20 cellular contexts compared by ENCODE assay signal in the genomic region with DNA sequence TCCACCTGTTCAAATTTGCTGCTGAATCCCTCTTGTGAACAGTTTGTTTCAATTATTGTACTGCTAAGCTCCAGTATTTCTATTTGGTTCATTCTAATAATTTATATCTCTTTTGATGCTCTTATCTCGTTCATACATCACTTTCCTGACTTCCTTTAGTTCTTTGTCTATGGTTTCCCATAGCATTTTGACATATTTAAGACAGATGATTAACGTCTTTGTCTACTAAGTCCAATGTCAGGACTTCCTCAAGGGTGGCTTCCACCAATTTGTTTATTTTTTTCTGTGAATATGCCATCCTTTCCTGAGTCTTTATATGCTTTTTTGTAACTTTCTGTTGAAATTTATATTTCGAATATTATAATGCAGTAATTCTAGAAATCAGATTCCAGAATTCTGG. TPM values are rescaled to one million over a fixed set of nuclear protein-coding genes. Genes with fewer than 3 reads are reported as not detected.
DNase-seq lines count a peak whose midpoint lies in the region; ATAC-seq and FAIRE-seq lines count a peak whose summit lies in the region.
"Had no signal": no experiment of that assay in that cellular context is flagged by ENCODE, and none has a peak within 500 bp of the region (broad histone marks: within the 10 kb centered on the region; RNA-seq: fewer than 3 reads in every experiment).

No MANE protein-coding gene starts in this region.

- no peak overlapping the region for H3K27ac ChIP-seq in aorta (ENCODE audit: low read depth in 1 of 2, low read length in 2 of 2)
- H3K27ac ChIP-seq: 22Rv1, BLaER1, C4-2B had no signal

- ATAC-seq in HG03045 (IDR thresholded peaks at IDR 0.05; ENCODE audit: unreplicated experiment) (no peak), aorta (ENCODE audit: low FRiP score) (no peak)
- ATAC-seq: CD8-positive, alpha-beta T cell; GM23338; HCT116 had no signal

- 90 to 94% methylated on average over 3 of the region's 3 CpGs for WGBS in aorta, 2 donors

- no peaks in the 10 kb centered on the region for H3K27me3 ChIP-seq in aorta (ENCODE audit: control insufficient read depth in 1 of 2, insufficient read depth in 2 of 2, low read length in 1 of 2)
- H3K27me3 ChIP-seq: BLaER1 had no signal

- DNase-seq in GM18507 (ENCODE audit: extremely low spot score, insufficient read length, low read depth) (no peak), NCI-H69 (lab: John Stamatoyannopoulos, UW) (peak; percentile 38), dermis blood vessel endothelial cell (peak; percentile 52), aorta (no peak)
- no peak for DNase-seq in activated CD8-positive, alpha-beta memory T cell treated with anti-CD3 and anti-CD28 coated beads for 24 hours
- DNase-seq: Caco-2; CD4-positive, CD25-positive, alpha-beta regulatory T cell; CD8-positive, alpha-beta T cell; DMS153; DND-41; H9; HFFc6 had no signal

- intact Hi-C loops in aorta (cut with DNase I), result no loop called here

- H3K36me3 ChIP-seq in aorta (ENCODE audit: control insufficient read depth in 1 of 2, insufficient read depth in 2 of 2, low read length in 1 of 2), result no peaks in the 10 kb centered on the region

- H3K9me3 ChIP-seq in aorta (ENCODE audit: control insufficient read depth, low read length), result no peaks in the 10 kb centered on the region
- H3K9me3 ChIP-seq: BLaER1, Caco-2 had no signal

- FAIRE-seq in GM18507 (lab: Jason Lieb, UNC), result peak; percentile 15
- FAIRE-seq: A204.1, GM12892 had no signal

- H3K4me1 ChIP-seq in aorta (ENCODE audit: control insufficient read depth in 1 of 2, insufficient read depth in 2 of 2, low read length in 2 of 2), result no peaks in the 10 kb centered on the region
- H3K4me1 ChIP-seq: BLaER1, Caco-2 had no signal

- no peak overlapping the region for H3K4me3 ChIP-seq in aorta (ENCODE audit: low read length in 2 of 2)
- H3K4me3 ChIP-seq: BLaER1, GM23338 had no signal

RNA-seq across cellular contexts. Expression of a gene that starts 9.6 kb away (rescaled TPM):
- total RNA-seq in dermis blood vessel endothelial cell, result 58.4 and 58.8 TPM in 2 replicates
- 10 to 100 TPM; 25.0 to 32.2 TPM for total RNA-seq in aorta
- 1 to 10 TPM; 7.6 to 8.3 TPM for polyA plus RNA-seq in aorta

RNA-seq across cellular contexts. Expression of a gene that starts 9.8 kb away (rescaled TPM):
- total RNA-seq in dermis blood vessel endothelial cell (32.0 and 34.9 TPM in 2 replicates), aorta (10 to 100 TPM; 31.6 to 40.7 TPM)
- 10 to 100 TPM in 1 of 2 donors, 1 to 10 TPM in 1; 1.8 to 12.1 TPM for polyA plus RNA-seq in aorta

Comparison
In these comparisons a context has a peak if more than half of its experiments do, and no peak if none do; other contexts are left out.
1. DNase-seq: peak in NCI-H69 (single experiment) and dermis blood vessel endothelial cell (single experiment); none in GM18507 (single experiment), activated CD8-positive, alpha-beta memory T cell treated with anti-CD3 and anti-CD28 coated beads for 24 hours (single experiment) and aorta (0 of 2).